ENCODE assay signal across 18 cellular contexts in genomic region chr10:847868-848267, GRCh38.
DNase-seq lines count a peak whose midpoint lies in the region; ATAC-seq and TF ChIP-seq lines count a peak whose summit lies in the region.
"Had no signal": no experiment of that assay in that cellular context is flagged by ENCODE, and none has a peak within 500 bp of the region (broad histone marks: within the 10 kb centered on the region; RNA-seq: fewer than 3 reads in every experiment).

No MANE protein-coding gene starts in this region.

- no peak overlapping the region for H3K4me2 ChIP-seq in OCI-LY7 (ENCODE audit: low read length)

- DNase-seq in ELF-1 (ENCODE audit: low read depth, low spot score) (peak; percentile 41), OCI-LY7 (ENCODE audit: low spot score) (no peak), fibroblast of pulmonary artery (ENCODE audit: low read depth) (peak; percentile 14), osteocyte (ENCODE audit: extremely low spot score, unreplicated experiment) (no peak)
- DNase-seq in activated CD8-positive, alpha-beta memory T cell treated with anti-CD3 and anti-CD28 coated beads, Interleukin-2, amount 50 U/mL, for 48 hours, result no peak
- DNase-seq: activated CD4-positive, alpha-beta memory T cell treated with anti-CD3 and anti-CD28 coated beads, Interleukin-2, amount 10 ng/mL, durations not matched to agents 7 days and 5 days; anterior cingulate cortex; dermis blood vessel endothelial cell; DMS53; hippocampal formation; naive B cell; NCI-H2029 treated with DMSO at 0.1 percent for 48 hours; NCI-H526 treated with DMSO at 0.1 percent for 48 hours; PC-3 had no signal

- POLR2A ChIA-PET in OCI-LY7 (lab: Charles Lee), result no interaction called here

- H4K20me1 ChIP-seq in OCI-LY7 (ENCODE audit: insufficient read depth, low read length), result peaks cover 8% of the 10 kb centered on the region; the same call in 1 of the 2 replicates

- peaks cover 19% of the 10 kb centered on the region for H3K9me3 Mint-ChIP-seq in osteocyte (ENCODE audit: unreplicated experiment)
- H3K9me3 Mint-ChIP-seq: activated CD4-positive, alpha-beta memory T cell treated with anti-CD3 and anti-CD28 coated beads, Interleukin-2, amount 10 ng/mL, durations not matched to agents 7 days and 5 days had no signal

- peaks cover 55% of the 10 kb centered on the region for H3K79me2 ChIP-seq in OCI-LY7 (ENCODE audit: insufficient read depth, low read depth, low read length)

- TF ChIP-seq CTCF in OCI-LY7 (conservative IDR thresholded peaks at IDR 0.05; ENCODE audit: low read length), result peak; percentile 21; the same call in 1 of the 2 replicates
- TF ChIP-seq CTCF in fibroblast of pulmonary artery (IDR thresholded peaks at IDR 0.05; ENCODE audit: low read length, missing control alignments), result peak; percentile 14
- no peak for TF ChIP-seq CTCF in osteocyte (IDR thresholded peaks at IDR 0.05)

- peaks cover 52% of the 10 kb centered on the region for H3K4me1 Mint-ChIP-seq in osteocyte (ENCODE audit: unreplicated experiment)

- no peaks in the 10 kb centered on the region for H3K27me3 Mint-ChIP-seq in osteocyte (ENCODE audit: unreplicated experiment)
- H3K27me3 Mint-ChIP-seq: activated CD4-positive, alpha-beta memory T cell treated with anti-CD3 and anti-CD28 coated beads, Interleukin-2, amount 10 ng/mL, durations not matched to agents 7 days and 5 days; naive B cell had no signal

- no peak overlapping the region for H3K27ac ChIP-seq in OCI-LY7 (ENCODE audit: low read depth, low read length, poor library complexity, severe bottlenecking)
- H3K27ac ChIP-seq: BLaER1 treated with 17β-estradiol and CSF1 and Interleukin-3, amounts not matched to agents 10 nM and 100 nM had no signal

- H3K4me1 ChIP-seq in OCI-LY7 (ENCODE audit: insufficient read depth, low read length, poor library complexity, severe bottlenecking), result peaks cover 17% of the 10 kb centered on the region

- no peak overlapping the region for H2AFZ ChIP-seq in OCI-LY7 (ENCODE audit: low read length)

- H3K4me3 Mint-ChIP-seq in osteocyte (ENCODE audit: unreplicated experiment), result no peak overlapping the region
- H3K4me3 Mint-ChIP-seq: activated CD4-positive, alpha-beta memory T cell treated with anti-CD3 and anti-CD28 coated beads, Interleukin-2, amount 10 ng/mL, durations not matched to agents 7 days and 5 days had no signal

- ATAC-seq in GM18519 (IDR thresholded peaks at IDR 0.05; ENCODE audit: low FRiP score, unreplicated experiment) (no peak), GM19351 (IDR thresholded peaks at IDR 0.05; ENCODE audit: unreplicated experiment) (no peak)
- ATAC-seq: PC-3, SK-N-SH treated with all-trans-retinoic acid at 6 μM for 48 hours had no signal

- no TSS peak for BruUV-seq in OCI-LY7 (replicated peaks; lab: Mats Ljungman, UMichigan)

- CTCF ChIA-PET in OCI-LY7 (lab: Charles Lee; ENCODE audit: unreplicated experiment), result no interaction called here

- intact Hi-C loops in OCI-LY7 (cut with micrococcal nuclease; ENCODE audit: unreplicated experiment), result loop anchor here (2.0 kb wide), 1 partner anchor 15 kb away; no protein-coding TSS in a partner anchor

- H3K36me3 ChIP-seq in OCI-LY7 (ENCODE audit: insufficient read depth, low read length), result peaks cover 98% of the 10 kb centered on the region

- peak overlapping the region; percentile 19 for H3K27ac Mint-ChIP-seq in osteocyte (ENCODE audit: unreplicated experiment)
- H3K27ac Mint-ChIP-seq: activated CD4-positive, alpha-beta memory T cell treated with anti-CD3 and anti-CD28 coated beads, Interleukin-2, amount 10 ng/mL, durations not matched to agents 7 days and 5 days had no signal

- peaks cover 45% of the 10 kb centered on the region for H3K36me3 Mint-ChIP-seq in osteocyte (ENCODE audit: unreplicated experiment)

- H3K9me2 ChIP-seq in OCI-LY7 (ENCODE audit: insufficient read depth, low read length), result no peaks in the 10 kb centered on the region

- H3K4me3 ChIP-seq in OCI-LY7 (ENCODE audit: low read depth, low read length, poor library complexity, severe bottlenecking) (no peak overlapping the region), fibroblast of pulmonary artery (replicated peaks; ENCODE audit: low read depth, low read length) (no peak overlapping the region)
- H3K4me3 ChIP-seq: BLaER1 treated with 17β-estradiol and CSF1 and Interleukin-3, amounts not matched to agents 10 nM and 100 nM had no signal

- peaks cover 17% of the 10 kb centered on the region for H3K9me3 ChIP-seq in OCI-LY7 (ENCODE audit: low read length)

Comparison
In these comparisons a context has a peak if more than half of its experiments do, and no peak if none do; other contexts are left out.
1. DNase-seq: peak in ELF-1 (single experiment) and fibroblast of pulmonary artery (single experiment); none in OCI-LY7 (single experiment), osteocyte (single experiment) and activated CD8-positive, alpha-beta memory T cell treated with anti-CD3 and anti-CD28 coated beads, Interleukin-2, amount 50 U/mL, for 48 hours (single experiment).